ENCODE assay signal across 33 cellular contexts in genomic region chr12:66684222-66684621, GRCh38.
"Had no signal": no experiment of that assay in that cellular context is flagged by ENCODE, and none has a peak within 500 bp of the region (broad histone marks: within the 10 kb centered on the region; RNA-seq: fewer than 3 reads in every experiment).

No MANE protein-coding gene starts in this region.

- H3K36me3 Mint-ChIP-seq: activated CD4-positive, alpha-beta memory T cell treated with anti-CD3 and anti-CD28 coated beads for 36 hours; activated CD8-positive, alpha-beta memory T cell treated with anti-CD3 and anti-CD28 coated beads, Interleukin-2, amount 10 ng/mL, durations not matched to agents 7 days and 5 days; activated naive CD4-positive, alpha-beta T cell treated with anti-CD3 and anti-CD28 coated beads, Interleukin-2, amount 50 U/mL, for 24 hours; activated naive CD8-positive, alpha-beta T cell treated with anti-CD3 and anti-CD28 coated beads for 36 hours had no signal

- FAIRE-seq: endometrium, endothelial cell of umbilical vein, frontal cortex had no signal

- H3K4me1 Mint-ChIP-seq: activated CD4-positive, alpha-beta T cell treated with anti-CD3 and anti-CD28 coated beads for 36 hours; activated CD4-positive, alpha-beta T cell treated with anti-CD3 and anti-CD28 coated beads, Interleukin-2, amount 10 ng/mL, durations not matched to agents 24 days and 14 days; activated CD8-positive, alpha-beta memory T cell treated with anti-CD3 and anti-CD28 coated beads, Interleukin-2, amount 10 ng/mL, durations not matched to agents 7 days and 5 days; activated naive CD4-positive, alpha-beta T cell treated with anti-CD3 and anti-CD28 coated beads, Interleukin-2, amount 50 U/mL, for 24 hours; activated naive CD8-positive, alpha-beta T cell treated with anti-CD3 and anti-CD28 coated beads for 36 hours; activated naive CD8-positive, alpha-beta T cell treated with anti-CD3 and anti-CD28 coated beads, Interleukin-2, amount 50 U/mL, for 24 hours had no signal

- H3K4me3 Mint-ChIP-seq: activated CD4-positive, alpha-beta memory T cell treated with anti-CD3 and anti-CD28 coated beads for 36 hours; activated CD4-positive, alpha-beta T cell treated with anti-CD3 and anti-CD28 coated beads for 36 hours; activated CD4-positive, alpha-beta T cell treated with anti-CD3 and anti-CD28 coated beads, Interleukin-2, amount 10 ng/mL, durations not matched to agents 24 days and 14 days; activated CD8-positive, alpha-beta memory T cell treated with anti-CD3 and anti-CD28 coated beads, Interleukin-2, amount 10 ng/mL, durations not matched to agents 7 days and 5 days; activated CD8-positive, alpha-beta T cell treated with anti-CD3 and anti-CD28 coated beads, Interleukin-2, amount 10 ng/mL, durations not matched to agents 7 days and 5 days; activated naive CD4-positive, alpha-beta T cell treated with anti-CD3 and anti-CD28 coated beads for 36 hours; activated naive CD4-positive, alpha-beta T cell treated with anti-CD3 and anti-CD28 coated beads, Interleukin-2, amount 50 U/mL, for 24 hours; activated naive CD8-positive, alpha-beta T cell treated with anti-CD3 and anti-CD28 coated beads for 36 hours; activated naive CD8-positive, alpha-beta T cell treated with anti-CD3 and anti-CD28 coated beads, Interleukin-2, amount 50 U/mL, for 24 hours; activated T-helper 1 cell treated with anti-CD3 and anti-CD28 coated beads, Interleukin-12 subunit alpha, Interleukin-12 subunit beta, Interleukin-2, Interleukin-4 antibody, amounts not matched to agents 30 ng/mL and 10 ng/mL and 1 ng/mL, durations not matched to agents 14 hours and 24 hours and 36 hours had no signal

- H3K27me3 ChIP-seq: adrenal gland, body of pancreas, colonic mucosa had no signal

- H3K4me3 ChIP-seq: adrenal gland, body of pancreas, colonic mucosa had no signal

- DNase-seq: activated CD4-positive, alpha-beta memory T cell treated with anti-CD3 and anti-CD28 coated beads for 36 hours; activated CD4-positive, alpha-beta T cell treated with anti-CD3 and anti-CD28 coated beads for 36 hours; activated CD4-positive, alpha-beta T cell treated with anti-CD3 and anti-CD28 coated beads, Interleukin-2, amount 10 ng/mL, durations not matched to agents 24 days and 14 days; activated CD4-positive, CD25-positive, alpha-beta regulatory T cell; activated CD4-positive, CD25-positive, alpha-beta regulatory T cell treated with anti-CD3 and anti-CD28 coated beads, Interleukin-2, amount 50 U/mL, for 72 hours; activated CD8-positive, alpha-beta memory T cell treated with anti-CD3 and anti-CD28 coated beads, Interleukin-2, amount 10 ng/mL, durations not matched to agents 7 days and 5 days; activated CD8-positive, alpha-beta memory T cell treated with anti-CD3 and anti-CD28 coated beads, Interleukin-2, amount 50 U/mL, for 4 hours; activated CD8-positive, alpha-beta T cell treated with anti-CD3 and anti-CD28 coated beads, Interleukin-2, amount 10 ng/mL, durations not matched to agents 7 days and 5 days; activated effector memory CD4-positive, alpha-beta T cell treated with anti-CD3 and anti-CD28 coated beads, Interleukin-2, amount 50 U/mL, for 16 hours; activated naive CD4-positive, alpha-beta T cell treated with anti-CD3 and anti-CD28 coated beads for 36 hours; activated naive CD8-positive, alpha-beta T cell treated with anti-CD3 and anti-CD28 coated beads for 36 hours; activated naive CD8-positive, alpha-beta T cell treated with anti-CD3 and anti-CD28 coated beads, Interleukin-2, amount 50 U/mL, for 24 hours; activated T-cell treated with anti-CD3 and anti-CD28 coated beads, Interleukin-2, amount 50 U/mL, for 1 hour; activated T-cell treated with anti-CD3 and anti-CD28 coated beads, Interleukin-2, amount 50 U/mL, for 48 hours; adrenal gland; amygdala; aorta; body of pancreas; caudate nucleus; cerebellar nuclear complex; colonic mucosa; effector CD8-positive, alpha-beta T cell; foreskin fibroblast; head of caudate nucleus; T-helper 2 cell had no signal

- H3K36me3 ChIP-seq: adrenal gland, colonic mucosa had no signal

- H3K9me3 ChIP-seq: adrenal gland, body of pancreas, colonic mucosa had no signal

- ATAC-seq: activated CD4-positive, alpha-beta T cell treated with anti-CD3 and anti-CD28 coated beads for 36 hours; activated CD8-positive, alpha-beta memory T cell treated with anti-CD3 and anti-CD28 coated beads, Interleukin-2, amount 10 ng/mL, durations not matched to agents 7 days and 5 days; activated CD8-positive, alpha-beta T cell treated with anti-CD3 and anti-CD28 coated beads, Interleukin-2, amount 10 ng/mL, durations not matched to agents 7 days and 5 days; activated naive CD8-positive, alpha-beta T cell treated with anti-CD3 and anti-CD28 coated beads, Interleukin-2, amount 50 U/mL, for 24 hours; body of pancreas; esophagus mucosa had no signal

- H3K27ac Mint-ChIP-seq: activated CD4-positive, alpha-beta memory T cell treated with anti-CD3 and anti-CD28 coated beads for 36 hours; activated CD4-positive, alpha-beta T cell treated with anti-CD3 and anti-CD28 coated beads for 36 hours; activated CD4-positive, alpha-beta T cell treated with anti-CD3 and anti-CD28 coated beads, Interleukin-2, amount 10 ng/mL, durations not matched to agents 24 days and 14 days; activated CD8-positive, alpha-beta memory T cell treated with anti-CD3 and anti-CD28 coated beads, Interleukin-2, amount 10 ng/mL, durations not matched to agents 7 days and 5 days; activated CD8-positive, alpha-beta T cell treated with anti-CD3 and anti-CD28 coated beads, Interleukin-2, amount 10 ng/mL, durations not matched to agents 7 days and 5 days; activated naive CD4-positive, alpha-beta T cell treated with anti-CD3 and anti-CD28 coated beads for 36 hours; activated naive CD4-positive, alpha-beta T cell treated with anti-CD3 and anti-CD28 coated beads, Interleukin-2, amount 50 U/mL, for 24 hours; activated naive CD8-positive, alpha-beta T cell treated with anti-CD3 and anti-CD28 coated beads for 36 hours; activated naive CD8-positive, alpha-beta T cell treated with anti-CD3 and anti-CD28 coated beads, Interleukin-2, amount 50 U/mL, for 24 hours; activated T-helper 1 cell treated with anti-CD3 and anti-CD28 coated beads, Interleukin-12 subunit alpha, Interleukin-12 subunit beta, Interleukin-2, Interleukin-4 antibody, amounts not matched to agents 30 ng/mL and 10 ng/mL and 1 ng/mL, durations not matched to agents 14 hours and 24 hours and 36 hours; activated T-helper 2 cell treated with anti-CD3 and anti-CD28 coated beads, Interferon-gamma antibody, Interleukin-2, Interleukin-4, amounts not matched to agents 10 μg/mL and 5 μg/mL and 100 μg/mL, durations not matched to agents 14 hours and 24 hours and 36 hours had no signal

- H3K9me3 Mint-ChIP-seq: activated CD4-positive, alpha-beta memory T cell treated with anti-CD3 and anti-CD28 coated beads for 36 hours; activated CD4-positive, alpha-beta T cell treated with anti-CD3 and anti-CD28 coated beads, Interleukin-2, amount 10 ng/mL, durations not matched to agents 24 days and 14 days; activated naive CD4-positive, alpha-beta T cell treated with anti-CD3 and anti-CD28 coated beads for 36 hours; activated naive CD4-positive, alpha-beta T cell treated with anti-CD3 and anti-CD28 coated beads, Interleukin-2, amount 50 U/mL, for 24 hours; activated naive CD8-positive, alpha-beta T cell treated with anti-CD3 and anti-CD28 coated beads for 36 hours; activated naive CD8-positive, alpha-beta T cell treated with anti-CD3 and anti-CD28 coated beads, Interleukin-2, amount 50 U/mL, for 24 hours; activated T-helper 1 cell treated with anti-CD3 and anti-CD28 coated beads, Interleukin-12 subunit alpha, Interleukin-12 subunit beta, Interleukin-2, Interleukin-4 antibody, amounts not matched to agents 30 ng/mL and 10 ng/mL and 1 ng/mL, durations not matched to agents 14 hours and 24 hours and 36 hours; activated T-helper 2 cell treated with anti-CD3 and anti-CD28 coated beads, Interferon-gamma antibody, Interleukin-2, Interleukin-4, amounts not matched to agents 10 μg/mL and 5 μg/mL and 100 μg/mL, durations not matched to agents 14 hours and 24 hours and 36 hours had no signal

- H3K27ac ChIP-seq: adrenal gland, body of pancreas, colonic mucosa, epithelial cell of prostate had no signal

- H3K4me1 ChIP-seq: adrenal gland, body of pancreas, colonic mucosa had no signal
